14 cellular contexts compared by ENCODE assay signal in the genomic region with DNA sequence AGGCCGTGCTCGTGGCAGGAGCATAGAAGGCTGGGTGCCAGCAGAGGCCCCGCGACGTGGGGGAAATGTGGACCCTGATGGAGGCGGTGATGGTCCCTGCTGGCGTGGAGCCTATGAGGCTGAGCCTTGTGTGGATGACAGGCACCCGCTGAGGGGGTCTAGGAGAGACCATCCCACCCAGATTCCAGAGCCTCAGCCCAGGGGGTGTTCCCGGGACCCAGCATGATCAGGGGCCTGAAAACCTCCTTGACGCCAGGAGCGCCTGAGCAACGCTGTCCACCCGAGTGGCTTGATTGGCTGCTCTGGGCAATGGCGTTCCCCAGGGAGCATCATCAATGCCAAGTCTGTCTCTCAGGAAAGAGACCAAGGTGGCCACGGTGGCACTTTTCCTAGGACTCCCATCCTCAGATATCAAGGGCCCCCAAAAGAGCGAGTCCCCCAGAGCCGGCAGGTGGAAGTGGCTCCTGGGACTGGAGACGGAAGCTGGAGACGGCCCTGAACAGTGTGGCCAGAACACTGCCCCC.
DNase-seq lines count a peak whose midpoint lies in the region; ATAC-seq and TF ChIP-seq lines count a peak whose summit lies in the region.
"Had no signal": no experiment of that assay in that cellular context is flagged by ENCODE, and none has a peak within 500 bp of the region (broad histone marks: within the 10 kb centered on the region; RNA-seq: fewer than 3 reads in every experiment).

No MANE protein-coding gene starts in this region.

- H3K4me3 ChIP-seq in left ventricle myocardium inferior (no peak overlapping the region), PC-9 (no peak overlapping the region), BE2C (ENCODE audit: low read depth, low read length) (no peak overlapping the region)
- H3K4me3 ChIP-seq: cardiac muscle cell, skin epidermis, thyroid gland had no signal

- H3F3A ChIP-seq in PC-9 (ENCODE audit: insufficient read depth, low read depth): no peaks in the 10 kb centered on the region

- H3K4me1 ChIP-seq in left ventricle myocardium inferior (peaks cover 39% of the 10 kb centered on the region), PC-9 (replicated peaks; ENCODE audit: insufficient read depth) (no peaks in the 10 kb centered on the region), BE2C (no peaks in the 10 kb centered on the region)
- H3K4me1 ChIP-seq: foreskin keratinocyte had no signal

- CTCF ChIA-PET in PC-9 (lab: Charles Lee): no interaction called here

- ATAC-seq in left ventricle myocardium superior (no peak), left colon (no peak), GM21576 (IDR thresholded peaks at IDR 0.05; ENCODE audit: unreplicated experiment) (no peak)

- no peaks in the 10 kb centered on the region for H3K9me2 ChIP-seq in PC-9 (ENCODE audit: insufficient read depth)

- H3K27me3 ChIP-seq in left ventricle myocardium inferior (ENCODE audit: low read depth): peaks cover 22% of the 10 kb centered on the region
- H3K27me3 ChIP-seq in PC-9 (ENCODE audit: insufficient read depth, low read depth): no peaks in the 10 kb centered on the region
- peaks cover 4% of the 10 kb centered on the region; the same call in 1 of the 2 replicates for H3K27me3 ChIP-seq in BE2C
- H3K27me3 ChIP-seq: cardiac muscle cell, foreskin keratinocyte, thyroid gland had no signal

- in situ Hi-C loops in GM13976 (cut with MboI; ENCODE audit: low sequenced_read_pairs, unreplicated experiment): loop anchor here (5.0 to 10.0 kb wide), 2 partner anchors 179 to 233 kb away; no protein-coding TSS in a partner anchor

- H3K27ac ChIP-seq in left ventricle myocardium inferior (replicated peaks): no peak overlapping the region
- H3K27ac ChIP-seq in PC-9: no peak overlapping the region
- H3K27ac ChIP-seq: C4-2B, cardiac muscle cell, foreskin keratinocyte, skin epidermis, thyroid gland had no signal

- H3K9me3 ChIP-seq in left ventricle myocardium inferior (replicated peaks): no peaks in the 10 kb centered on the region
- H3K9me3 ChIP-seq in PC-9 (ENCODE audit: insufficient read depth, low read depth): no peaks in the 10 kb centered on the region
- H3K9me3 ChIP-seq in BE2C: no peaks in the 10 kb centered on the region
- H3K9me3 ChIP-seq: thyroid gland had no signal

- DNase-seq in left ventricle myocardium superior (peak; percentile 29), left ventricle myocardium inferior (no peak), PC-9 (no peak), left colon (peak; percentile 32 to 41), BE2C (no peak), GM13976 (ENCODE audit: low spot score) (no peak)
- DNase-seq: cortex of kidney, foreskin keratinocyte, NCI-H2029 had no signal

- BruUV-seq in PC-9 (replicated peaks; lab: Mats Ljungman, UMichigan): no TSS peak

- H4K20me1 ChIP-seq in PC-9 (ENCODE audit: insufficient read depth): no peaks in the 10 kb centered on the region

- no peaks in the 10 kb centered on the region for H3K79me2 ChIP-seq in PC-9 (ENCODE audit: low read depth)

- no peak overlapping the region for H2AFZ ChIP-seq in PC-9

- H3K36me3 ChIP-seq in left ventricle myocardium inferior: no peaks in the 10 kb centered on the region
- no peaks in the 10 kb centered on the region for H3K36me3 ChIP-seq in PC-9 (ENCODE audit: low read depth)
- no peaks in the 10 kb centered on the region for H3K36me3 ChIP-seq in BE2C
- H3K36me3 ChIP-seq: cardiac muscle cell, thyroid gland had no signal

- POLR2A ChIA-PET in PC-9 (lab: Charles Lee; ENCODE audit: unreplicated experiment): no interaction called here

- TF ChIP-seq CTCF in left ventricle myocardium inferior (IDR thresholded peaks at IDR 0.05; ENCODE audit: borderline replicate concordance) (no peak), PC-9 (conservative IDR thresholded peaks at IDR 0.05) (no peak), BE2C (IDR thresholded peaks at IDR 0.05; ENCODE audit: low read depth, low read length) (no peak), GM13976 (IDR thresholded peaks at IDR 0.05; ENCODE audit: borderline replicate concordance, control extremely low read depth, extremely low read depth, insufficient read depth, missing control alignments) (no peak)

- 0 out of 2 replicates have a peak overlapping the region, but pooled peaks have one; percentile 10 for H3K4me2 ChIP-seq in PC-9

- intact Hi-C loops in left ventricle myocardium superior (cut with micrococcal nuclease) (loop anchor here (10.0 kb wide), 2 partner anchors 73 to 233 kb away; no protein-coding TSS in a partner anchor), left ventricle myocardium inferior (cut with micrococcal nuclease) (loop anchor here (2.0 kb wide), 1 partner anchor 181 kb away; no protein-coding TSS in a partner anchor), PC-9 (cut with micrococcal nuclease; ENCODE audit: unreplicated experiment) (loop anchor here (1.0 to 5.0 kb wide), 4 partner anchors 59 to 180 kb away; no protein-coding TSS in a partner anchor), left colon (cut with DNase I, micrococcal nuclease) (loop anchor here in 1 of 2 donors (2.0 kb wide), 1 partner anchor 181 kb away; no protein-coding TSS in a partner anchor)

Comparison
In these comparisons a context has a peak if more than half of its experiments do, and no peak if none do; other contexts are left out.
1. DNase-seq: peak in left ventricle myocardium superior (single experiment) and left colon (2 of 2); none in left ventricle myocardium inferior (single experiment), PC-9 (0 of 2), BE2C (single experiment) and GM13976 (single experiment).